13 cellular contexts compared by ENCODE assay signal in genomic region chr4:16123356-16124084, GRCh38. TPM values are rescaled to one million over a fixed set of nuclear protein-coding genes. Genes with fewer than 3 reads are reported as not detected.
DNase-seq lines count a peak whose midpoint lies in the region; ATAC-seq and TF ChIP-seq lines count a peak whose summit lies in the region.
"Had no signal": no experiment of that assay in that cellular context is flagged by ENCODE, and none has a peak within 500 bp of the region (broad histone marks: within the 10 kb centered on the region; RNA-seq: fewer than 3 reads in every experiment).

No MANE protein-coding gene starts in this region.

- H3K4me3 Mint-ChIP-seq in activated T-cell treated with anti-CD3 and anti-CD28 coated beads, Interleukin-2, amount 50 U/mL, for 72 hours: no peak overlapping the region
- H3K4me3 Mint-ChIP-seq in stimulated activated naive CD8-positive, alpha-beta T cell treated with anti-CD3 and anti-CD28 coated beads, Interleukin-15, Interleukin-2, amounts not matched to agents 100 ng/mL and 50 ng/mL, for 24 hours: peak overlapping the region; percentile 45
- H3K4me3 Mint-ChIP-seq in CD14-positive monocyte (no peak overlapping the region), glutamatergic neuron (ENCODE audit: unreplicated experiment) (no peak overlapping the region)
- H3K4me3 Mint-ChIP-seq: HFFc6; neural crest cell; T-helper 1 cell treated with Interleukin-12 subunit alpha and Interleukin-12 subunit beta and Interleukin-4 antibody, amounts not matched to agents 30 μg/mL and 1 μg/mL, for 36 hours had no signal

- H3K9me3 Mint-ChIP-seq in activated T-cell treated with anti-CD3 and anti-CD28 coated beads, Interleukin-2, amount 50 U/mL, for 72 hours: peaks cover 0 to 2% of the 10 kb centered on the region in 2 donors
- no peaks in the 10 kb centered on the region for H3K9me3 Mint-ChIP-seq in stimulated activated naive CD8-positive, alpha-beta T cell treated with anti-CD3 and anti-CD28 coated beads, Interleukin-15, Interleukin-2, amounts not matched to agents 100 ng/mL and 50 ng/mL, for 24 hours
- H3K9me3 Mint-ChIP-seq in CD14-positive monocyte: peaks cover 0 to 1% (median 0%) of the 10 kb centered on the region in 7 donors
- peaks cover 3% of the 10 kb centered on the region for H3K9me3 Mint-ChIP-seq in glutamatergic neuron (ENCODE audit: unreplicated experiment)
- H3K9me3 Mint-ChIP-seq: HFFc6; neural crest cell; T-helper 1 cell treated with Interleukin-12 subunit alpha and Interleukin-12 subunit beta and Interleukin-4 antibody, amounts not matched to agents 30 μg/mL and 1 μg/mL, for 36 hours had no signal

- H3K27ac ChIP-seq in VCaP: peak overlapping the region; percentile 48; the same call in 1 of the 2 replicates
- H3K27ac ChIP-seq: cardiac muscle cell had no signal

- intact Hi-C loops in CD14-positive monocyte (cut with micrococcal nuclease): no loop called here

- no peaks in the 10 kb centered on the region for H3K27me3 Mint-ChIP-seq in activated T-cell treated with anti-CD3 and anti-CD28 coated beads, Interleukin-2, amount 50 U/mL, for 72 hours (ENCODE audit: low read depth)
- H3K27me3 Mint-ChIP-seq in stimulated activated naive CD8-positive, alpha-beta T cell treated with anti-CD3 and anti-CD28 coated beads, Interleukin-15, Interleukin-2, amounts not matched to agents 100 ng/mL and 50 ng/mL, for 24 hours: peaks cover 4% of the 10 kb centered on the region
- H3K27me3 Mint-ChIP-seq in CD14-positive monocyte (ENCODE audit: low read depth in 3 of 3) (peaks cover 0 to 3% (median 2%) of the 10 kb centered on the region in 3 donors), glutamatergic neuron (ENCODE audit: unreplicated experiment) (peaks cover 2% of the 10 kb centered on the region)

- peaks cover 0 to 2% of the 10 kb centered on the region in 2 donors for H3K36me3 Mint-ChIP-seq in activated T-cell treated with anti-CD3 and anti-CD28 coated beads, Interleukin-2, amount 50 U/mL, for 72 hours (ENCODE audit: insufficient read depth in 2 of 2)
- no peaks in the 10 kb centered on the region for H3K36me3 Mint-ChIP-seq in stimulated activated naive CD8-positive, alpha-beta T cell treated with anti-CD3 and anti-CD28 coated beads, Interleukin-15, Interleukin-2, amounts not matched to agents 100 ng/mL and 50 ng/mL, for 24 hours (ENCODE audit: low read depth)
- no peaks in the 10 kb centered on the region for H3K36me3 Mint-ChIP-seq in CD14-positive monocyte
- no peaks in the 10 kb centered on the region for H3K36me3 Mint-ChIP-seq in glutamatergic neuron (ENCODE audit: unreplicated experiment)

- H3K27ac Mint-ChIP-seq in activated T-cell treated with anti-CD3 and anti-CD28 coated beads, Interleukin-2, amount 50 U/mL, for 72 hours: no peak overlapping the region
- peak overlapping the region; percentile 84 for H3K27ac Mint-ChIP-seq in stimulated activated naive CD8-positive, alpha-beta T cell treated with anti-CD3 and anti-CD28 coated beads, Interleukin-15, Interleukin-2, amounts not matched to agents 100 ng/mL and 50 ng/mL, for 24 hours
- H3K27ac Mint-ChIP-seq in CD14-positive monocyte (peak overlapping the region in 1 of 7 donors; percentile 1), glutamatergic neuron (ENCODE audit: unreplicated experiment) (no peak overlapping the region)
- H3K27ac Mint-ChIP-seq: HFFc6; T-helper 1 cell treated with Interleukin-12 subunit alpha and Interleukin-12 subunit beta and Interleukin-4 antibody, amounts not matched to agents 30 μg/mL and 1 μg/mL, for 36 hours had no signal

- no peak for TF ChIP-seq CTCF in VCaP (conservative IDR thresholded peaks at IDR 0.05)
- no peak for TF ChIP-seq CTCF in CD14-positive monocyte (IDR thresholded peaks at IDR 0.05)
- no peak for TF ChIP-seq CTCF in glutamatergic neuron (IDR thresholded peaks at IDR 0.05; ENCODE audit: partially characterized antibody, unreplicated experiment)

- ATAC-seq in activated T-cell treated with anti-CD3 and anti-CD28 coated beads, Interleukin-2, amount 50 U/mL, for 72 hours (replicated peaks in 1 of 2): peak; percentile 7 to 21

- peaks cover 28% of the 10 kb centered on the region for H3K4me1 Mint-ChIP-seq in activated T-cell treated with anti-CD3 and anti-CD28 coated beads, Interleukin-2, amount 50 U/mL, for 72 hours (ENCODE audit: low read depth)
- H3K4me1 Mint-ChIP-seq in stimulated activated naive CD8-positive, alpha-beta T cell treated with anti-CD3 and anti-CD28 coated beads, Interleukin-15, Interleukin-2, amounts not matched to agents 100 ng/mL and 50 ng/mL, for 24 hours (ENCODE audit: low read depth): peaks cover 33% of the 10 kb centered on the region
- peaks cover 13% of the 10 kb centered on the region for H3K4me1 Mint-ChIP-seq in CD14-positive monocyte
- peaks cover 7% of the 10 kb centered on the region for H3K4me1 Mint-ChIP-seq in glutamatergic neuron (ENCODE audit: low read depth, unreplicated experiment)
- H3K4me1 Mint-ChIP-seq: neural crest cell had no signal

- DNase-seq in activated T-cell treated with anti-CD3 and anti-CD28 coated beads, Interleukin-2, amount 50 U/mL, for 72 hours: no peak
- DNase-seq in activated T-cell treated with anti-CD3 and anti-CD28 coated beads for 4 hours (no peak), NCI-H2107 (lab: John Stamatoyannopoulos, UW) (peak; percentile 89), H4 (ENCODE audit: low spot score) (no peak), CD14-positive monocyte (ENCODE audit: low spot score) (no peak), glutamatergic neuron (no peak)
- DNase-seq: HFFc6, NCI-H226 had no signal

RNA-seq across cellular contexts. Expression of gene PROM1, which starts 39.7 kb away (rescaled TPM):
- 1 to 10 TPM in 1 of 2 donors, under 1 TPM in 1; 0.22 to 1.6 TPM for total RNA-seq in activated T-cell treated with anti-CD3 and anti-CD28 coated beads, Interleukin-2, amount 50 U/mL, for 72 hours
- total RNA-seq in H4 (2014; rRNA removed; shearing (Covaris generic)): not detected in 2 replicates
- not detected for polyA plus RNA-seq in CD14-positive monocyte
- total RNA-seq in glutamatergic neuron (ENCODE audit: unreplicated experiment): 36.9 TPM

Comparison
In these comparisons a context has a peak if more than half of its experiments do, and no peak if none do; other contexts are left out.
1. RNA of gene PROM1, which starts 39.7 kb away (total RNA-seq): 36.9 TPM in glutamatergic neuron (single experiment); 0.22 to 1.6 TPM in activated T-cell treated with anti-CD3 and anti-CD28 coated beads, Interleukin-2, amount 50 U/mL, for 72 hours and not detected in H4; every median in the first group is over 10 times any median in the second.